In genomic region chr7:39414669-39415035, GRCh38 we compare ENCODE assay signal across 9 cellular contexts.
DNase-seq lines count a peak whose midpoint lies in the region; ATAC-seq and TF ChIP-seq lines count a peak whose summit lies in the region.
"Had no signal": no experiment of that assay in that cellular context is flagged by ENCODE, and none has a peak within 500 bp of the region (broad histone marks: within the 10 kb centered on the region; RNA-seq: fewer than 3 reads in every experiment).

No MANE protein-coding gene starts in this region.

- no peaks in the 10 kb centered on the region for H4K20me1 ChIP-seq in MM.1S (ENCODE audit: insufficient read depth, low read length)

- no peak overlapping the region for H3K27ac ChIP-seq in CD4-positive, CD25-positive, alpha-beta regulatory T cell (ENCODE audit: insufficient read depth, low read length, poor library complexity, severe bottlenecking)
- H3K27ac ChIP-seq in MM.1S (ENCODE audit: low read length) (no peak overlapping the region), endodermal cell (ENCODE audit: low read depth, low read length) (no peak overlapping the region)

- H3K79me2 ChIP-seq in MM.1S (ENCODE audit: low read length), result no peaks in the 10 kb centered on the region

- H3K9me3 ChIP-seq in CD4-positive, CD25-positive, alpha-beta regulatory T cell (ENCODE audit: control insufficient read depth in 2 of 2, low read length in 2 of 2), result no peaks in the 10 kb centered on the region
- H3K9me3 ChIP-seq in MM.1S (replicated peaks; ENCODE audit: insufficient read depth, low read length) (no peaks in the 10 kb centered on the region), endodermal cell (ENCODE audit: control insufficient read depth, low read length) (no peaks in the 10 kb centered on the region), neuron (ENCODE audit: low read length) (no peaks in the 10 kb centered on the region)

- H3K4me1 Mint-ChIP-seq in CD4-positive, CD25-positive, alpha-beta regulatory T cell, result peaks cover 3 to 13% (median 6%) of the 10 kb centered on the region in 4 donors
- H3K4me1 Mint-ChIP-seq in endodermal cell, result no peaks in the 10 kb centered on the region

- no peak for ATAC-seq in CD4-positive, CD25-positive, alpha-beta regulatory T cell (ENCODE audit: low read depth in 2 of 2)
- ATAC-seq in HG02759 (IDR thresholded peaks at IDR 0.05; ENCODE audit: unreplicated experiment), result no peak
- no peak for ATAC-seq in GM21526 (IDR thresholded peaks at IDR 0.05; ENCODE audit: low FRiP score, unreplicated experiment)
- no peak for ATAC-seq in GM18517 (IDR thresholded peaks at IDR 0.05; ENCODE audit: unreplicated experiment)

- H3K9me2 ChIP-seq in MM.1S (replicated peaks; ENCODE audit: insufficient read depth, low read length), result no peaks in the 10 kb centered on the region

- peak overlapping the region; percentile 54 for H3K4me3 ChIP-seq in CD4-positive, CD25-positive, alpha-beta regulatory T cell (ENCODE audit: low read depth, low read length)
- peak overlapping the region; percentile 80 for H3K4me3 ChIP-seq in MM.1S (ENCODE audit: low read length)
- H3K4me3 ChIP-seq in endodermal cell (ENCODE audit: low read length), result peak overlapping the region; percentile 90
- peak overlapping the region; percentile 53 for H3K4me3 ChIP-seq in neuron (ENCODE audit: low read length)

- no peaks in the 10 kb centered on the region for H3K36me3 Mint-ChIP-seq in CD4-positive, CD25-positive, alpha-beta regulatory T cell
- H3K36me3 Mint-ChIP-seq in endodermal cell (ENCODE audit: low read depth), result no peaks in the 10 kb centered on the region

- WGBS in endodermal cell (ENCODE audit: insufficient coverage in 1 of 2, insufficient read length in 1 of 2), 2 experiments, result 47 to 50% methylated on average over 1 to 5 of the region's 8 CpGs

- no peak for DNase-seq in CD4-positive, CD25-positive, alpha-beta regulatory T cell
- DNase-seq in MM.1S (no peak), endodermal cell (no peak), NCI-H226 (no peak)
- DNase-seq: MV-4-11 had no signal

- H3K27me3 ChIP-seq in CD4-positive, CD25-positive, alpha-beta regulatory T cell (ENCODE audit: control insufficient read depth, insufficient read depth, low read length), result peaks cover 16% of the 10 kb centered on the region
- H3K27me3 ChIP-seq in MM.1S (replicated peaks; ENCODE audit: insufficient read depth, low read length) (no peaks in the 10 kb centered on the region), endodermal cell (ENCODE audit: control insufficient read depth, insufficient read depth, low read length, poor library complexity, severe bottlenecking) (no peaks in the 10 kb centered on the region), neuron (ENCODE audit: insufficient read depth, low read length) (peaks cover 5% of the 10 kb centered on the region)

- peaks cover 12% of the 10 kb centered on the region for H3K4me1 ChIP-seq in CD4-positive, CD25-positive, alpha-beta regulatory T cell (ENCODE audit: control insufficient read depth, insufficient read depth, low read length, poor library complexity, severe bottlenecking)
- no peaks in the 10 kb centered on the region for H3K4me1 ChIP-seq in MM.1S (ENCODE audit: low read length)
- no peaks in the 10 kb centered on the region for H3K4me1 ChIP-seq in endodermal cell (ENCODE audit: control insufficient read depth, insufficient read depth, low read length)
- peaks cover 3% of the 10 kb centered on the region for H3K4me1 ChIP-seq in neuron (ENCODE audit: insufficient read depth, low read length)

- H3K27ac Mint-ChIP-seq in CD4-positive, CD25-positive, alpha-beta regulatory T cell, result no peak overlapping the region
- no peak overlapping the region for H3K27ac Mint-ChIP-seq in endodermal cell

- peak overlapping the region in 2 of 4 donors; percentile 21 to 82 for H3K4me3 Mint-ChIP-seq in CD4-positive, CD25-positive, alpha-beta regulatory T cell
- H3K4me3 Mint-ChIP-seq in endodermal cell, result peak overlapping the region; percentile 86

- no peaks in the 10 kb centered on the region for H3F3A ChIP-seq in MM.1S (ENCODE audit: insufficient read depth, low read length)

- peak overlapping the region; percentile 100 for H3K4me2 ChIP-seq in MM.1S (ENCODE audit: low read depth, low read length)

- no peaks in the 10 kb centered on the region for H3K36me3 ChIP-seq in CD4-positive, CD25-positive, alpha-beta regulatory T cell (ENCODE audit: control insufficient read depth, insufficient read depth, low read length)
- no peaks in the 10 kb centered on the region for H3K36me3 ChIP-seq in MM.1S (replicated peaks; ENCODE audit: insufficient read depth, low read length)
- H3K36me3 ChIP-seq in endodermal cell (ENCODE audit: control insufficient read depth, insufficient read depth, low read length), result no peaks in the 10 kb centered on the region
- no peaks in the 10 kb centered on the region for H3K36me3 ChIP-seq in neuron (ENCODE audit: insufficient read depth, low read length)

- H3K9me3 Mint-ChIP-seq in CD4-positive, CD25-positive, alpha-beta regulatory T cell, result peaks cover 0 to 2% (median 0%) of the 10 kb centered on the region in 7 donors
- H3K9me3 Mint-ChIP-seq in endodermal cell, result no peaks in the 10 kb centered on the region

- H3K9ac ChIP-seq in MM.1S (ENCODE audit: low read length) (peak overlapping the region; percentile 35; the same call in 1 of the 2 replicates), endodermal cell (ENCODE audit: extremely low read depth, low read length, poor library complexity, severe bottlenecking) (no peak overlapping the region)

- H3K27me3 Mint-ChIP-seq in CD4-positive, CD25-positive, alpha-beta regulatory T cell, result peaks cover 49% of the 10 kb centered on the region
- no peaks in the 10 kb centered on the region for H3K27me3 Mint-ChIP-seq in endodermal cell (ENCODE audit: insufficient read depth)

- TF ChIP-seq CTCF in MM.1S (IDR thresholded peaks at IDR 0.05; ENCODE audit: low read length) (no peak), endodermal cell (conservative IDR thresholded peaks at IDR 0.05) (no peak)

- peak overlapping the region; percentile 78 for H2AFZ ChIP-seq in MM.1S (ENCODE audit: low read length)
- H2AFZ ChIP-seq in neuron (ENCODE audit: low read depth, low read length), result peak overlapping the region; percentile 90
